ENCODE assay signal across 26 cellular contexts in genomic region chr6:17219098-17219497, GRCh38.
"Had no signal": no experiment of that assay in that cellular context is flagged by ENCODE, and none has a peak within 500 bp of the region (broad histone marks: within the 10 kb centered on the region; RNA-seq: fewer than 3 reads in every experiment).

No MANE protein-coding gene starts in this region.

- H2AFZ ChIP-seq: hepatocyte, parathyroid adenoma had no signal

- DNase-seq: activated CD4-positive, alpha-beta T cell treated with anti-CD3 and anti-CD28 coated beads for 4 hours; activated CD4-positive, alpha-beta T cell treated with anti-CD3 and anti-CD28 coated beads, Interleukin-2, amount 50 U/mL, for 48 hours; activated CD8-positive, alpha-beta memory T cell treated with anti-CD3 and anti-CD28 coated beads for 24 hours; activated effector memory CD4-positive, alpha-beta T cell treated with Interleukin-2 at 50 U/mL for 16 hours; activated naive CD4-positive, alpha-beta T cell treated with anti-CD3 and anti-CD28 coated beads for 36 hours; activated naive CD8-positive, alpha-beta T cell treated with anti-CD3 and anti-CD28 coated beads for 36 hours; dorsolateral prefrontal cortex; effector memory CD8-positive, alpha-beta T cell; erythroblast; islet precursor cell; left cardiac atrium; naive thymus-derived CD8-positive, alpha-beta T cell; occipital lobe; right cardiac atrium; stimulated activated CD4-positive, alpha-beta T cell treated with anti-CD3 and anti-CD28 coated beads, Interleukin-2, amount 100 ng/mL, for 48 hours; stimulated activated naive CD8-positive, alpha-beta T cell treated with anti-CD3 and anti-CD28 coated beads, Interleukin-15, Interleukin-2, amounts not matched to agents 100 U/mL and 50 U/mL, for 24 hours; testis; transverse colon had no signal

- H3K27me3 ChIP-seq: ascending aorta, dorsolateral prefrontal cortex, gastroesophageal sphincter, hepatocyte, testis, transverse colon had no signal

- H3K4me1 ChIP-seq: ascending aorta, testis had no signal

- H3K27ac ChIP-seq: ascending aorta, coronary artery, dorsolateral prefrontal cortex, hepatocyte, parathyroid adenoma, testis, VCaP had no signal

- FAIRE-seq: TTC549, urothelium cell line had no signal

- ATAC-seq: effector memory CD8-positive, alpha-beta T cell; gastroesophageal sphincter; naive thymus-derived CD8-positive, alpha-beta T cell; stimulated activated naive CD8-positive, alpha-beta T cell treated with anti-CD3 and anti-CD28 coated beads, Interleukin-15, Interleukin-2, amounts not matched to agents 100 U/mL and 50 U/mL, for 24 hours had no signal

- H3K36me3 ChIP-seq: ascending aorta, gastroesophageal sphincter, transverse colon had no signal

- H3K9me3 ChIP-seq: ascending aorta, gastroesophageal sphincter, testis, transverse colon had no signal

- H3K4me2 ChIP-seq: hepatocyte had no signal

- H3K4me3 ChIP-seq: ascending aorta, coronary artery, dorsolateral prefrontal cortex, gastroesophageal sphincter, hepatocyte, testis, transverse colon had no signal

- H3K9ac ChIP-seq: parathyroid adenoma had no signal
